11 cellular contexts compared by ENCODE assay signal in genomic region chr17:18318122-18318521, GRCh38. TPM values are rescaled to one million over a fixed set of nuclear protein-coding genes. Genes with fewer than 3 reads are reported as not detected.
DNase-seq lines count a peak whose midpoint lies in the region; ATAC-seq and TF ChIP-seq lines count a peak whose summit lies in the region.
"Had no signal": no experiment of that assay in that cellular context is flagged by ENCODE, and none has a peak within 500 bp of the region (broad histone marks: within the 10 kb centered on the region; RNA-seq: fewer than 3 reads in every experiment).

No MANE protein-coding gene starts in this region.

- H3K27me3 Mint-ChIP-seq in activated CD8-positive, alpha-beta memory T cell treated with anti-CD3 and anti-CD28 coated beads, Interleukin-2, amount 10 ng/mL, durations not matched to agents 7 days and 5 days = no peaks in the 10 kb centered on the region
- H3K27me3 Mint-ChIP-seq in activated CD4-positive, alpha-beta memory T cell treated with anti-CD3 and anti-CD28 coated beads for 36 hours = no peaks in the 10 kb centered on the region
- no peaks in the 10 kb centered on the region for H3K27me3 Mint-ChIP-seq in stimulated activated naive CD8-positive, alpha-beta T cell treated with anti-CD3 and anti-CD28 coated beads, Interleukin-15, amount 100 ng/mL, for 72 hours

- H3K9me2 ChIP-seq in hepatocyte (replicated peaks; ENCODE audit: insufficient read depth) = no peaks in the 10 kb centered on the region

- H3K4me3 Mint-ChIP-seq in activated CD8-positive, alpha-beta memory T cell treated with anti-CD3 and anti-CD28 coated beads, Interleukin-2, amount 10 ng/mL, durations not matched to agents 7 days and 5 days = peak overlapping the region; percentile 46
- H3K4me3 Mint-ChIP-seq in activated CD4-positive, alpha-beta memory T cell treated with anti-CD3 and anti-CD28 coated beads for 36 hours = no peak overlapping the region
- H3K4me3 Mint-ChIP-seq in stimulated activated naive CD8-positive, alpha-beta T cell treated with anti-CD3 and anti-CD28 coated beads, Interleukin-15, amount 100 ng/mL, for 72 hours = peak overlapping the region; percentile 60 to 75

- H3K4me2 ChIP-seq in hepatocyte = peak overlapping the region; percentile 67

- intact Hi-C loops in activated CD4-positive, alpha-beta memory T cell treated with anti-CD3 and anti-CD28 coated beads for 36 hours (cut with micrococcal nuclease) = loop anchor here (10.0 kb wide), 1 partner anchor 467 kb away; the partner anchor contains the start of gene TVP23B
- intact Hi-C loops in vagina (cut with DNase I) = no loop called here

- 96% methylated on average over 7 of the region's 7 CpGs for WGBS in hepatocyte (ENCODE audit: low lambda C conversion rate, missing lambda C conversion rate)

- H3K27ac ChIP-seq in hepatocyte (no peak overlapping the region), vagina (no peak overlapping the region)

- CTCF ChIA-PET in activated CD8-positive, alpha-beta memory T cell treated with anti-CD3 and anti-CD28 coated beads, Interleukin-2, amount 10 ng/mL, durations not matched to agents 7 days and 5 days (lab: Charles Lee) = no interaction called here
- CTCF ChIA-PET in activated CD4-positive, alpha-beta memory T cell treated with anti-CD3 and anti-CD28 coated beads for 36 hours (lab: Charles Lee) = no interaction called here

- H3K36me3 Mint-ChIP-seq in activated CD8-positive, alpha-beta memory T cell treated with anti-CD3 and anti-CD28 coated beads, Interleukin-2, amount 10 ng/mL, durations not matched to agents 7 days and 5 days = peaks cover 26% of the 10 kb centered on the region
- peaks cover 19% of the 10 kb centered on the region for H3K36me3 Mint-ChIP-seq in activated CD4-positive, alpha-beta memory T cell treated with anti-CD3 and anti-CD28 coated beads for 36 hours

- ATAC-seq in activated CD8-positive, alpha-beta memory T cell treated with anti-CD3 and anti-CD28 coated beads, Interleukin-2, amount 10 ng/mL, durations not matched to agents 7 days and 5 days = no peak
- ATAC-seq in stimulated activated naive CD8-positive, alpha-beta T cell treated with anti-CD3 and anti-CD28 coated beads, Interleukin-15, amount 100 ng/mL, for 72 hours = no peak
- ATAC-seq in HG02798 (IDR thresholded peaks at IDR 0.05; ENCODE audit: poor library complexity, unreplicated experiment) = no peak

- H4K20me1 ChIP-seq in hepatocyte (ENCODE audit: insufficient read depth, poor library complexity, severe bottlenecking) = peaks cover 17% of the 10 kb centered on the region

- H3K4me1 ChIP-seq in hepatocyte (ENCODE audit: insufficient read depth) (peaks cover 54% of the 10 kb centered on the region), vagina (peaks cover 69% of the 10 kb centered on the region)

- H3K4me3 ChIP-seq in hepatocyte (no peak overlapping the region), vagina (no peak overlapping the region)

- POLR2A ChIA-PET in activated CD4-positive, alpha-beta memory T cell treated with anti-CD3 and anti-CD28 coated beads for 36 hours (lab: Charles Lee) = no interaction called here

- no peak for TF ChIP-seq CTCF in hepatocyte (IDR thresholded peaks at IDR 0.05; ENCODE audit: poor library complexity)
- TF ChIP-seq CTCF in vagina (IDR thresholded peaks at IDR 0.05) = no peak

- H2AFZ ChIP-seq in hepatocyte = no peak overlapping the region

- no peaks in the 10 kb centered on the region for H3K9me3 ChIP-seq in hepatocyte (ENCODE audit: low read depth)
- H3K9me3 ChIP-seq in vagina = no peaks in the 10 kb centered on the region

- no peak for TF ChIP-seq POLR2A in vagina (IDR thresholded peaks at IDR 0.05)

- H3K27me3 ChIP-seq in hepatocyte (no peaks in the 10 kb centered on the region), vagina (no peaks in the 10 kb centered on the region)

- H3K36me3 ChIP-seq in hepatocyte (replicated peaks; ENCODE audit: insufficient read depth, low read depth) = no peaks in the 10 kb centered on the region
- peaks cover 0 to 25% of the 10 kb centered on the region in 2 donors for H3K36me3 ChIP-seq in vagina

- DNase-seq in activated CD8-positive, alpha-beta memory T cell treated with anti-CD3 and anti-CD28 coated beads, Interleukin-2, amount 10 ng/mL, durations not matched to agents 7 days and 5 days = no peak
- no peak for DNase-seq in activated CD8-positive, alpha-beta memory T cell treated with anti-CD3 and anti-CD28 coated beads, Interleukin-2, amount 50 U/mL, for 48 hours
- DNase-seq in activated CD4-positive, alpha-beta memory T cell treated with anti-CD3 and anti-CD28 coated beads for 36 hours = no peak
- DNase-seq in hepatocyte (ENCODE audit: low spot score) (no peak), DMS53 (lab: John Stamatoyannopoulos, UW) (no peak), vagina (ENCODE audit: extremely low spot score in 2 of 2) (no peak)
- no peak for DNase-seq in stimulated activated naive CD8-positive, alpha-beta T cell treated with anti-CD3 and anti-CD28 coated beads, Interleukin-15, amount 100 ng/mL, for 72 hours
- DNase-seq: activated CD4-positive, alpha-beta T cell treated with anti-CD3 and anti-CD28 coated beads for 48 hours; NCI-H1105 treated with DMSO at 0.1 percent for 48 hours had no signal

- no peaks in the 10 kb centered on the region for H3K9me3 Mint-ChIP-seq in activated CD8-positive, alpha-beta memory T cell treated with anti-CD3 and anti-CD28 coated beads, Interleukin-2, amount 10 ng/mL, durations not matched to agents 7 days and 5 days (ENCODE audit: low read depth)
- H3K9me3 Mint-ChIP-seq in activated CD4-positive, alpha-beta memory T cell treated with anti-CD3 and anti-CD28 coated beads for 36 hours = no peaks in the 10 kb centered on the region
- no peaks in the 10 kb centered on the region for H3K9me3 Mint-ChIP-seq in stimulated activated naive CD8-positive, alpha-beta T cell treated with anti-CD3 and anti-CD28 coated beads, Interleukin-15, amount 100 ng/mL, for 72 hours

- H3K79me2 ChIP-seq in hepatocyte = peaks cover 70% of the 10 kb centered on the region

- H3K4me1 Mint-ChIP-seq in activated CD8-positive, alpha-beta memory T cell treated with anti-CD3 and anti-CD28 coated beads, Interleukin-2, amount 10 ng/mL, durations not matched to agents 7 days and 5 days = peaks cover 67% of the 10 kb centered on the region
- H3K4me1 Mint-ChIP-seq in activated CD4-positive, alpha-beta memory T cell treated with anti-CD3 and anti-CD28 coated beads for 36 hours (ENCODE audit: low read depth) = peaks cover 61% of the 10 kb centered on the region
- peaks cover 73% of the 10 kb centered on the region for H3K4me1 Mint-ChIP-seq in stimulated activated naive CD8-positive, alpha-beta T cell treated with anti-CD3 and anti-CD28 coated beads, Interleukin-15, amount 100 ng/mL, for 72 hours

- H3K27ac Mint-ChIP-seq in activated CD8-positive, alpha-beta memory T cell treated with anti-CD3 and anti-CD28 coated beads, Interleukin-2, amount 10 ng/mL, durations not matched to agents 7 days and 5 days = no peak overlapping the region
- peak overlapping the region; percentile 64 for H3K27ac Mint-ChIP-seq in activated CD4-positive, alpha-beta memory T cell treated with anti-CD3 and anti-CD28 coated beads for 36 hours
- H3K27ac Mint-ChIP-seq in stimulated activated naive CD8-positive, alpha-beta T cell treated with anti-CD3 and anti-CD28 coated beads, Interleukin-15, amount 100 ng/mL, for 72 hours = peak overlapping the region; percentile 30 to 89

RNA-seq across cellular contexts. Expression of gene SMCR8, which starts 3.0 kb away (rescaled TPM):
- total RNA-seq in activated CD8-positive, alpha-beta memory T cell treated with anti-CD3 and anti-CD28 coated beads, Interleukin-2, amount 10 ng/mL, durations not matched to agents 7 days and 5 days = 10 to 100 TPM; 27.5 to 31.3 TPM
- total RNA-seq in activated CD4-positive, alpha-beta memory T cell treated with anti-CD3 and anti-CD28 coated beads for 36 hours = 10 to 100 TPM; 11.1 to 11.3 TPM
- total RNA-seq in hepatocyte (13.8 and 17.7 TPM in 2 replicates), vagina (11.0 TPM)
- 3.8 TPM in 2 replicates for polyA plus RNA-seq in hepatocyte

RNA-seq across cellular contexts. Expression of gene TOP3A, which starts 3.3 kb away (rescaled TPM):
- total RNA-seq in activated CD8-positive, alpha-beta memory T cell treated with anti-CD3 and anti-CD28 coated beads, Interleukin-2, amount 10 ng/mL, durations not matched to agents 7 days and 5 days = 10 to 100 TPM; 75.9 to 78.4 TPM
- 10 to 100 TPM; 52.4 to 53.0 TPM for total RNA-seq in activated CD4-positive, alpha-beta memory T cell treated with anti-CD3 and anti-CD28 coated beads for 36 hours
- 24.3 and 28.2 TPM in 2 replicates for total RNA-seq in hepatocyte
- polyA plus RNA-seq in hepatocyte = 15.5 and 22.5 TPM in 2 replicates
- total RNA-seq in vagina = 15.5 TPM

RNA-seq across cellular contexts. Expression of gene SHMT1, which starts 45.2 kb away (rescaled TPM):
- 10 to 100 TPM; 60.3 to 66.5 TPM for total RNA-seq in activated CD8-positive, alpha-beta memory T cell treated with anti-CD3 and anti-CD28 coated beads, Interleukin-2, amount 10 ng/mL, durations not matched to agents 7 days and 5 days
- 10 to 100 TPM; 49.2 to 49.9 TPM for total RNA-seq in activated CD4-positive, alpha-beta memory T cell treated with anti-CD3 and anti-CD28 coated beads for 36 hours
- 36.2 and 39.1 TPM in 2 replicates for total RNA-seq in hepatocyte
- polyA plus RNA-seq in hepatocyte = 22.2 and 30.4 TPM in 2 replicates
- total RNA-seq in vagina = 31.4 TPM

RNA-seq across cellular contexts. Expression of gene MIEF2, which starts 57.7 kb away (rescaled TPM):
- total RNA-seq in activated CD8-positive, alpha-beta memory T cell treated with anti-CD3 and anti-CD28 coated beads, Interleukin-2, amount 10 ng/mL, durations not matched to agents 7 days and 5 days = 1 to 10 TPM; 8.4 to 10.0 TPM
- total RNA-seq in activated CD4-positive, alpha-beta memory T cell treated with anti-CD3 and anti-CD28 coated beads for 36 hours = 1 to 10 TPM; 6.5 to 6.8 TPM
- total RNA-seq in hepatocyte = 29.3 and 30.7 TPM in 2 replicates
- polyA plus RNA-seq in hepatocyte = 20.5 and 21.0 TPM in 2 replicates
- 18.4 TPM for total RNA-seq in vagina

RNA-seq across cellular contexts. Expression of gene EVPLL, which starts 59.5 kb away (rescaled TPM):
- not detected for total RNA-seq in activated CD8-positive, alpha-beta memory T cell treated with anti-CD3 and anti-CD28 coated beads, Interleukin-2, amount 10 ng/mL, durations not matched to agents 7 days and 5 days
- not detected for total RNA-seq in activated CD4-positive, alpha-beta memory T cell treated with anti-CD3 and anti-CD28 coated beads for 36 hours
- not detected in 2 replicates for total RNA-seq in hepatocyte
- 0.55 TPM in 1 of 2 replicates, not detected in the other for polyA plus RNA-seq in hepatocyte
- total RNA-seq in vagina = 16.7 TPM
- total RNA-seq: pulmonary artery endothelial cell had no signal
